In genomic region chr3:185793381-185793780, GRCh38 we compare ENCODE assay signal across 14 cellular contexts. TPM values are rescaled to one million over a fixed set of nuclear protein-coding genes. Genes with fewer than 3 reads are reported as not detected.
DNase-seq lines count a peak whose midpoint lies in the region; ATAC-seq and TF ChIP-seq lines count a peak whose summit lies in the region.
"Had no signal": no experiment of that assay in that cellular context is flagged by ENCODE, and none has a peak within 500 bp of the region (broad histone marks: within the 10 kb centered on the region; RNA-seq: fewer than 3 reads in every experiment).

No MANE protein-coding gene starts in this region.

- DNase-seq in GM23338 (ENCODE audit: low spot score) (no peak), HCT116 (ENCODE audit: low read depth, low spot score) (no peak), hepatocyte (ENCODE audit: low spot score) (no peak), progenitor cell of endocrine pancreas (ENCODE audit: low spot score, unreplicated experiment) (no peak), HK-2 (ENCODE audit: unreplicated experiment) (no peak), OCI-M2 (lab: John Stamatoyannopoulos, UW; ENCODE audit: unreplicated experiment) (no peak)
- DNase-seq in NK-92 treated with Interleukin-12 subunit alpha and Interleukin-12 subunit beta, amount 100 ng/mL, for 24 hours (lab: John Stamatoyannopoulos, UW): no peak
- DNase-seq: C1 segment of cervical spinal cord; Calu3; CD4-positive, alpha-beta T cell; DMS 273 treated with DMSO at 0.1 percent for 48 hours; HFFc6 had no signal

- peaks cover 5% of the 10 kb centered on the region; the same call in 1 of the 2 replicates for H3F3A ChIP-seq in GM23338 (replicated peaks; ENCODE audit: low read depth)

- H2AFZ ChIP-seq in GM23338: no peak overlapping the region
- H2AFZ ChIP-seq in HCT116 (ENCODE audit: low read depth, low read length, poor library complexity, severe bottlenecking): no peak overlapping the region
- no peak overlapping the region for H2AFZ ChIP-seq in hepatocyte

- H3K9me2 ChIP-seq in GM23338 (ENCODE audit: insufficient read depth) (no peaks in the 10 kb centered on the region), HCT116 (ENCODE audit: insufficient read depth) (no peaks in the 10 kb centered on the region), hepatocyte (replicated peaks; ENCODE audit: insufficient read depth) (no peaks in the 10 kb centered on the region)

- peaks cover 70% of the 10 kb centered on the region for H3K4me1 ChIP-seq in GM23338 (ENCODE audit: insufficient read depth)
- H3K4me1 ChIP-seq in HCT116 (ENCODE audit: control insufficient read depth in 1 of 2, insufficient read depth in 2 of 2, low read length in 2 of 2): peaks cover 87 to 99% of the 10 kb centered on the region in 2 experiments
- peaks cover 29% of the 10 kb centered on the region for H3K4me1 ChIP-seq in hepatocyte (ENCODE audit: insufficient read depth)

- H3K27ac Mint-ChIP-seq in GM23338 (no peak overlapping the region), progenitor cell of endocrine pancreas (peak overlapping the region; percentile 42)
- H3K27ac Mint-ChIP-seq: B cell; CD4-positive, alpha-beta T cell; HFFc6 had no signal

- H3K36me3 Mint-ChIP-seq in GM23338 (ENCODE audit: low read depth) (no peaks in the 10 kb centered on the region; the same call in 2 of the 3 replicates), progenitor cell of endocrine pancreas (ENCODE audit: insufficient read depth) (no peaks in the 10 kb centered on the region)
- H3K36me3 Mint-ChIP-seq: IgD-negative memory B cell had no signal

- intact Hi-C loops in HCT116 (cut with micrococcal nuclease): no loop called here

- H3K27ac ChIP-seq in GM23338 (ENCODE audit: low read depth): peak overlapping the region; percentile 64; the same call in 1 of the 2 replicates
- H3K27ac ChIP-seq in HCT116 (ENCODE audit: low read depth, low read length): no peak overlapping the region
- H3K27ac ChIP-seq in hepatocyte: peak overlapping the region; percentile 29

- peaks cover 68% of the 10 kb centered on the region for H3K4me1 Mint-ChIP-seq in GM23338
- peaks cover 49% of the 10 kb centered on the region for H3K4me1 Mint-ChIP-seq in progenitor cell of endocrine pancreas (ENCODE audit: low read depth)
- H3K4me1 Mint-ChIP-seq: B cell had no signal

- no peak overlapping the region for H3K9ac ChIP-seq in HCT116 (ENCODE audit: low read length)

- BruUV-seq in HCT116 (replicated peaks; lab: Mats Ljungman, UMichigan): no TSS peak

- POLR2A ChIA-PET in HCT116 (lab: Charles Lee): no interaction called here

- H3K79me2 ChIP-seq in GM23338 (replicated peaks; ENCODE audit: insufficient read depth) (peaks cover 97% of the 10 kb centered on the region), HCT116 (ENCODE audit: insufficient read depth, low read length) (peaks cover 98% of the 10 kb centered on the region), hepatocyte (peaks cover 96% of the 10 kb centered on the region)

- no peak for TF ChIP-seq POLR2A in HCT116 (IDR thresholded peaks at IDR 0.05; ENCODE audit: borderline replicate concordance, extremely low read depth, insufficient read depth, insufficient read length)

- no peak overlapping the region for H3K4me3 ChIP-seq in GM23338
- H3K4me3 ChIP-seq in HCT116 (replicated peaks in 1 of 2; ENCODE audit: low read depth in 1 of 2, low read length in 2 of 2): no peak overlapping the region
- no peak overlapping the region for H3K4me3 ChIP-seq in hepatocyte

- H4K20me1 ChIP-seq in GM23338 (replicated peaks; ENCODE audit: insufficient read depth) (peaks cover 32% of the 10 kb centered on the region), HCT116 (ENCODE audit: insufficient read depth) (peaks cover 13% of the 10 kb centered on the region; the same call in 1 of the 2 replicates), hepatocyte (ENCODE audit: insufficient read depth, poor library complexity, severe bottlenecking) (peaks cover 98% of the 10 kb centered on the region)

- CTCF ChIA-PET in HCT116 (lab: Charles Lee): no interaction called here

- H3K4me3 Mint-ChIP-seq in GM23338 (no peak overlapping the region), progenitor cell of endocrine pancreas (ENCODE audit: low read depth) (no peak overlapping the region)
- H3K4me3 Mint-ChIP-seq: B cell; CD4-positive, alpha-beta T cell; HFFc6; IgD-negative memory B cell had no signal

- no peak for TF ChIP-seq CTCF in GM23338 (conservative IDR thresholded peaks at IDR 0.05; ENCODE audit: low read depth in 2 of 2)
- no peak for TF ChIP-seq CTCF in HCT116 (IDR thresholded peaks at IDR 0.05 in 2 of 3, conservative IDR thresholded peaks at IDR 0.05 in 1 of 3; ENCODE audit: borderline replicate concordance in 1 of 3, insufficient read depth in 1 of 3, low read depth in 2 of 3, low read length in 2 of 3)
- no peak for TF ChIP-seq CTCF in hepatocyte (IDR thresholded peaks at IDR 0.05; ENCODE audit: poor library complexity)
- no peak for TF ChIP-seq CTCF in progenitor cell of endocrine pancreas (IDR thresholded peaks at IDR 0.05; ENCODE audit: unreplicated experiment)

- WGBS in hepatocyte (ENCODE audit: low lambda C conversion rate, missing lambda C conversion rate): 86% methylated on average over 4 of the region's 4 CpGs

- H3K9me3 Mint-ChIP-seq in GM23338 (no peaks in the 10 kb centered on the region), progenitor cell of endocrine pancreas (ENCODE audit: low read depth) (no peaks in the 10 kb centered on the region)
- H3K9me3 Mint-ChIP-seq: CD4-positive, alpha-beta T cell; HFFc6; IgD-negative memory B cell had no signal

- H3K4me2 ChIP-seq in GM23338 (no peak overlapping the region), HCT116 (ENCODE audit: low read length) (0 out of 2 replicates have a peak overlapping the region, but pooled peaks have one; percentile 16), hepatocyte (no peak overlapping the region)

- ATAC-seq in GM23338 (no peak), HCT116 (no peak)

- RAD21 ChIA-PET in HCT116 (lab: Charles Lee; ENCODE audit: low non-redundant PET in 1 of 2, low total read pairs in 2 of 2, uncharacterized antibody in 2 of 2, unreplicated experiment in 2 of 2): no interaction called here

- H3K36me3 ChIP-seq in GM23338 (ENCODE audit: insufficient read depth) (no peaks in the 10 kb centered on the region), HCT116 (ENCODE audit: control insufficient read depth in 1 of 2, insufficient read depth in 2 of 2, low read length in 2 of 2) (no peaks in the 10 kb centered on the region), hepatocyte (replicated peaks; ENCODE audit: insufficient read depth, low read depth) (no peaks in the 10 kb centered on the region)

- TF ChIP-seq RAD21 in HCT116 (IDR thresholded peaks at IDR 0.05; ENCODE audit: low read depth): no peak

- peaks cover 6% of the 10 kb centered on the region for H3K27me3 Mint-ChIP-seq in GM23338 (ENCODE audit: insufficient read depth, low read depth, poor library complexity)
- no peaks in the 10 kb centered on the region for H3K27me3 Mint-ChIP-seq in progenitor cell of endocrine pancreas

- H3K27me3 ChIP-seq in GM23338 (ENCODE audit: insufficient read depth) (no peaks in the 10 kb centered on the region), HCT116 (ENCODE audit: insufficient read depth, low read length) (no peaks in the 10 kb centered on the region), hepatocyte (no peaks in the 10 kb centered on the region)

- H3K9me3 ChIP-seq in HCT116 (ENCODE audit: control insufficient read depth in 1 of 2, insufficient read depth in 1 of 2, low read depth in 1 of 2, low read length in 2 of 2) (no peaks in the 10 kb centered on the region), hepatocyte (ENCODE audit: low read depth) (no peaks in the 10 kb centered on the region)

TF ChIP-seq in GM23338, 12 proteins besides CTCF, POLR2A, EP300 and RAD21 (continues in another document):
- TF ChIP-seq CREB1 (CRISPR knock-in tag; IDR thresholded peaks at IDR 0.05; ENCODE audit: low read depth): no peak
- no peak for TF ChIP-seq EZH2 (IDR thresholded peaks at IDR 0.05; ENCODE audit: low read depth, unreplicated experiment)

TF ChIP-seq in HCT116, 20 proteins besides CTCF, POLR2A, EP300 and RAD21 (continues in another document):
- no peak for TF ChIP-seq JUND (IDR thresholded peaks at IDR 0.05)
- TF ChIP-seq EZH2phosphoT487 (IDR thresholded peaks at IDR 0.05; ENCODE audit: borderline replicate concordance): no peak
- TF ChIP-seq, protein P1, sequence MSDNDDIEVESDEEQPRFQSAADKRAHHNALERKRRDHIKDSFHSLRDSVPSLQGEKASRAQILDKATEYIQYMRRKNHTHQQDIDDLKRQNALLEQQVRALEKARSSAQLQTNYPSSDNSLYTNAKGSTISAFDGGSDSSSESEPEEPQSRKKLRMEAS (IDR thresholded peaks at IDR 0.05): no peak
- TF ChIP-seq, protein P2, sequence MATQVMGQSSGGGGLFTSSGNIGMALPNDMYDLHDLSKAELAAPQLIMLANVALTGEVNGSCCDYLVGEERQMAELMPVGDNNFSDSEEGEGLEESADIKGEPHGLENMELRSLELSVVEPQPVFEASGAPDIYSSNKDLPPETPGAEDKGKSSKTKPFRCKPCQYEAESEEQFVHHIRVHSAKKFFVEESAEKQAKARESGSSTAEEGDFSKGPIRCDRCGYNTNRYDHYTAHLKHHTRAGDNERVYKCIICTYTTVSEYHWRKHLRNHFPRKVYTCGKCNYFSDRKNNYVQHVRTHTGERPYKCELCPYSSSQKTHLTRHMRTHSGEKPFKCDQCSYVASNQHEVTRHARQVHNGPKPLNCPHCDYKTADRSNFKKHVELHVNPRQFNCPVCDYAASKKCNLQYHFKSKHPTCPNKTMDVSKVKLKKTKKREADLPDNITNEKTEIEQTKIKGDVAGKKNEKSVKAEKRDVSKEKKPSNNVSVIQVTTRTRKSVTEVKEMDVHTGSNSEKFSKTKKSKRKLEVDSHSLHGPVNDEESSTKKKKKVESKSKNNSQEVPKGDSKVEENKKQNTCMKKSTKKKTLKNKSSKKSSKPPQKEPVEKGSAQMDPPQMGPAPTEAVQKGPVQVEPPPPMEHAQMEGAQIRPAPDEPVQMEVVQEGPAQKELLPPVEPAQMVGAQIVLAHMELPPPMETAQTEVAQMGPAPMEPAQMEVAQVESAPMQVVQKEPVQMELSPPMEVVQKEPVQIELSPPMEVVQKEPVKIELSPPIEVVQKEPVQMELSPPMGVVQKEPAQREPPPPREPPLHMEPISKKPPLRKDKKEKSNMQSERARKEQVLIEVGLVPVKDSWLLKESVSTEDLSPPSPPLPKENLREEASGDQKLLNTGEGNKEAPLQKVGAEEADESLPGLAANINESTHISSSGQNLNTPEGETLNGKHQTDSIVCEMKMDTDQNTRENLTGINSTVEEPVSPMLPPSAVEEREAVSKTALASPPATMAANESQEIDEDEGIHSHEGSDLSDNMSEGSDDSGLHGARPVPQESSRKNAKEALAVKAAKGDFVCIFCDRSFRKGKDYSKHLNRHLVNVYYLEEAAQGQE (IDR thresholded peaks at IDR 0.05; ENCODE audit: low read depth): no peak
- no peak for TF ChIP-seq FOSL1 (IDR thresholded peaks at IDR 0.05; ENCODE audit: low read depth)
- TF ChIP-seq CEBPB (IDR thresholded peaks at IDR 0.05; ENCODE audit: low read depth): no peak

RNA-seq across cellular contexts. Expression of gene IGF2BP2, which starts 31.5 kb away (rescaled TPM):
- 84.5 and 87.4 TPM in 2 replicates for total RNA-seq in GM23338 (2014; rRNA removed; shearing (Covaris generic))
- polyA plus RNA-seq in GM23338 (2016; fragmentation: Nextera tagmentation; extraction: Ambion mirVana) (79.6 and 82.9 TPM in 2 replicates), hepatocyte (91.8 and 119 TPM in 2 replicates)
- total RNA-seq in HCT116 (2021; ENCODE audit: unreplicated experiment) (135 TPM), hepatocyte (81.5 and 88.9 TPM in 2 replicates), progenitor cell of endocrine pancreas (187 and 190 TPM in 2 replicates)
- 75.1 and 88.7 TPM in 2 replicates for polyA plus RNA-seq in HCT116 (2012)
- total RNA-seq: B cell had no signal
- polyA plus RNA-seq: IgD-negative memory B cell had no signal
